23 cellular contexts compared by ENCODE assay signal in the genomic region with DNA sequence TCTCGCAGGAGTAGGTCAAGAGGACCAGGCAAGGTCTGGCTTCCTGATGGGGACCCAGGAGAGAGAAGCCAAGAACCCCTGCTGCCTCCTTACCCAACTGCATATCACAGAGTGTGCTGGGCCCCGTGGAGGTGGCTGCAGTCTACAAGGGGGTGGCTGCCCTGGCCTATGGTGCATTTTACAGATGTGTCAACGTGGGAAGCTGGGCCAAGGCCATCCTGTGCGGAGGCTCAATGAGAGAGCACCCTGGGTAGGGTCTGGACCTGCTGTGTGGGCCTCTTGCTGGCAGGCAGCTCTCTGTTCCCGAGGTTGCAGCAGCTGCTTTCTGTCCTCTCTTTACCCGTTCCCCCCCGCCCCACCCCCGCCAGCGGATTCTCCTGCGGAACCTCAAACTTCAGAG.
"Had no signal": no experiment of that assay in that cellular context is flagged by ENCODE, and none has a peak within 500 bp of the region (broad histone marks: within the 10 kb centered on the region; RNA-seq: fewer than 3 reads in every experiment).

No MANE protein-coding gene starts in this region.

- H3K36me3 Mint-ChIP-seq: naive thymus-derived CD8-positive, alpha-beta T cell had no signal

- H3K36me3 ChIP-seq: pancreas, right lobe of liver, thyroid gland, vagina had no signal

- H3K9me3 Mint-ChIP-seq: memory B cell; mesothelial cell of epicardium; naive thymus-derived CD8-positive, alpha-beta T cell had no signal

- H3K27me3 ChIP-seq: pancreas, right lobe of liver, stomach, thyroid gland, vagina had no signal

- H3K4me1 ChIP-seq: pancreas, right lobe of liver, stomach, vagina had no signal

- ATAC-seq: left lobe of liver; naive thymus-derived CD8-positive, alpha-beta T cell; pancreas had no signal

- DNase-seq: effector memory CD4-positive, alpha-beta T cell; hypothalamus; naive thymus-derived CD8-positive, alpha-beta T cell; nephron progenitor cell; occipital lobe; pancreas; small intestine; stimulated activated CD4-positive, alpha-beta T cell treated with anti-CD3 and anti-CD28 coated beads, Interleukin-12 subunit alpha, Interleukin-12 subunit beta, amount 100 ng/mL, for 4 hours; stimulated activated CD4-positive, alpha-beta T cell treated with anti-CD3 and anti-CD28 coated beads, Interleukin-1b, Interleukin-23, amount 100 ng/mL, for 48 hours; stimulated activated CD4-positive, alpha-beta T cell treated with anti-CD3 and anti-CD28 coated beads, Interleukin-4, amount 100 ng/mL, for 1 hour; stimulated activated CD8-positive, alpha-beta memory T cell treated with anti-CD3 and anti-CD28 coated beads, Interleukin-4, amount 100 ng/mL, for 48 hours; stimulated activated naive CD4-positive, alpha-beta T cell; stomach; thyroid gland; trophoblast cell had no signal

- H3K27ac Mint-ChIP-seq: memory B cell, mesothelial cell of epicardium, nephron progenitor cell, progenitor cell of endocrine pancreas had no signal

- H3K4me3 Mint-ChIP-seq: memory B cell; mesothelial cell of epicardium; naive thymus-derived CD8-positive, alpha-beta T cell; nephron progenitor cell had no signal

- H3K27ac ChIP-seq: coronary artery, pancreas, right lobe of liver, stomach, thyroid gland, vagina had no signal

- H3K9me3 ChIP-seq: pancreas, right lobe of liver, stomach, thyroid gland, vagina had no signal

- H3K4me3 ChIP-seq: coronary artery, lung, pancreas, right lobe of liver, stomach, thyroid gland, vagina had no signal

- H3K4me1 Mint-ChIP-seq: memory B cell; naive thymus-derived CD8-positive, alpha-beta T cell had no signal
